ENCODE assay signal across 1 cellular context in the genomic region with DNA sequence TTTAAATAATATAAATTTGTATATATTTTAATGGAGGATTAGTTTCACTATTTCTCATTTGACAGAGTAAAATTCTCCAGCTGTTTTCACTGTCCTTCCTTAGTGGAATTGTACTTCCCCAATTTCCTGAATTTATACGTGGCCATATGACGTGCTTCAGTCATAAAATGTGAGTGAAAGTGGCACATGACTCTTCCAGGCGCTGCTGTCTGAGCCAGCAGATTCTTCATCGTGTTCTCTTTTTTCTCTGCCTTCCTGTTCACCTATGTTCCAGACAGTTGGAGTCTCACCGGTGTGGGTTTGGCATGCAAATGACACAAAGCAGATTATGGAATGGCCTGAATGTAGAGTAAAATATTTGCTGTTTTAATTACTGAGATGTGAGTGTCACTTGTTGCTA.
TF ChIP-seq lines count a peak whose summit lies in the region.

No MANE protein-coding gene starts in this region.

TF ChIP-seq in IMR-90, 13 proteins besides CTCF, POLR2A, EP300 and RAD21 (continued from another document):
- TF ChIP-seq, protein P1, sequence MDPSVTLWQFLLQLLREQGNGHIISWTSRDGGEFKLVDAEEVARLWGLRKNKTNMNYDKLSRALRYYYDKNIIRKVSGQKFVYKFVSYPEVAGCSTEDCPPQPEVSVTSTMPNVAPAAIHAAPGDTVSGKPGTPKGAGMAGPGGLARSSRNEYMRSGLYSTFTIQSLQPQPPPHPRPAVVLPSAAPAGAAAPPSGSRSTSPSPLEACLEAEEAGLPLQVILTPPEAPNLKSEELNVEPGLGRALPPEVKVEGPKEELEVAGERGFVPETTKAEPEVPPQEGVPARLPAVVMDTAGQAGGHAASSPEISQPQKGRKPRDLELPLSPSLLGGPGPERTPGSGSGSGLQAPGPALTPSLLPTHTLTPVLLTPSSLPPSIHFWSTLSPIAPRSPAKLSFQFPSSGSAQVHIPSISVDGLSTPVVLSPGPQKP (IDR thresholded peaks at IDR 0.05; ENCODE audit: borderline replicate concordance, low read depth, low read length) = no peak
- TF ChIP-seq BHLHE40 (IDR thresholded peaks at IDR 0.05; ENCODE audit: low read depth, low read length) = no peak
- TF ChIP-seq MAFK (IDR thresholded peaks at IDR 0.05; ENCODE audit: low read depth, low read length) = no peak
- TF ChIP-seq CHD1 (IDR thresholded peaks at IDR 0.05; ENCODE audit: low read depth, low read length) = no peak
- TF ChIP-seq MXI1 (IDR thresholded peaks at IDR 0.05; ENCODE audit: borderline replicate concordance, low read depth, low read length) = no peak
- TF ChIP-seq, protein P2, sequence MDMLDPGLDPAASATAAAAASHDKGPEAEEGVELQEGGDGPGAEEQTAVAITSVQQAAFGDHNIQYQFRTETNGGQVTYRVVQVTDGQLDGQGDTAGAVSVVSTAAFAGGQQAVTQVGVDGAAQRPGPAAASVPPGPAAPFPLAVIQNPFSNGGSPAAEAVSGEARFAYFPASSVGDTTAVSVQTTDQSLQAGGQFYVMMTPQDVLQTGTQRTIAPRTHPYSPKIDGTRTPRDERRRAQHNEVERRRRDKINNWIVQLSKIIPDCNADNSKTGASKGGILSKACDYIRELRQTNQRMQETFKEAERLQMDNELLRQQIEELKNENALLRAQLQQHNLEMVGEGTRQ (IDR thresholded peaks at IDR 0.05; ENCODE audit: low read depth, low read length) = no peak
- TF ChIP-seq MAZ (IDR thresholded peaks at IDR 0.05; ENCODE audit: borderline replicate concordance, low read depth, low read length) = no peak
- no peak for TF ChIP-seq FOS (IDR thresholded peaks at IDR 0.05; ENCODE audit: low read depth, low read length)
